ENCODE assay signal across 23 cellular contexts in genomic region chr6:90621581-90621980, GRCh38.
"Had no signal": no experiment of that assay in that cellular context is flagged by ENCODE, and none has a peak within 500 bp of the region (broad histone marks: within the 10 kb centered on the region; RNA-seq: fewer than 3 reads in every experiment).

No MANE protein-coding gene starts in this region.

- H3K9me3 ChIP-seq: colonic mucosa had no signal

- DNase-seq: activated B cell treated with CpG ODN at 0.5 μM for 24 hours; activated CD4-positive, alpha-beta T cell treated with anti-CD3 and anti-CD28 coated beads for 48 hours; activated CD4-positive, alpha-beta T cell treated with anti-CD3 and anti-CD28 coated beads, Interleukin-2, amount 50 U/mL, for 1 hour; activated CD4-positive, alpha-beta T cell treated with anti-CD3 and anti-CD28 coated beads, Interleukin-2, amount 50 U/mL, for 48 hours; activated CD8-positive, alpha-beta memory T cell treated with anti-CD3 and anti-CD28 coated beads for 24 hours; activated CD8-positive, alpha-beta T cell treated with anti-CD3 and anti-CD28 coated beads for 36 hours; activated effector memory CD4-positive, alpha-beta T cell treated with Interleukin-2 at 50 U/mL for 16 hours; activated gamma-delta T cell treated with Interleukin-2 at 50 U/mL for 16 hours; activated naive CD4-positive, alpha-beta T cell treated with anti-CD3 and anti-CD28 coated beads, Interleukin-2, amount 50 U/mL, for 16 hours; activated naive CD4-positive, alpha-beta T cell treated with Interleukin-2 at 50 U/mL for 16 hours; activated T-cell treated with anti-CD3 and anti-CD28 coated beads, Interleukin-2, amount 50 U/mL, for 4 hours; amniotic stem cell; anterior cingulate cortex; brain microvascular endothelial cell; colonic mucosa; effector CD8-positive, alpha-beta T cell; foreskin fibroblast; head of caudate nucleus; T-helper 1 cell; T-helper 17 cell; T1000; WERI-Rb-1 had no signal

- H3K27me3 ChIP-seq: brain microvascular endothelial cell, colonic mucosa had no signal

- H3K4me3 ChIP-seq: colonic mucosa had no signal

- H3K27ac ChIP-seq: brain microvascular endothelial cell, colonic mucosa, epithelial cell of prostate, WERI-Rb-1 had no signal

- H3K36me3 ChIP-seq: brain microvascular endothelial cell, colonic mucosa, WERI-Rb-1 had no signal

- H3K4me1 ChIP-seq: colonic mucosa had no signal
